In genomic region chr10:67697646-67698245, GRCh38 we compare ENCODE assay signal across 7 cellular contexts. TPM values are rescaled to one million over a fixed set of nuclear protein-coding genes. Genes with fewer than 3 reads are reported as not detected.
A peak's percentile ranks its signal among the peaks of the same experiment; 100 is the strongest.
DNase-seq lines count a peak whose midpoint lies in the region; ATAC-seq and TF ChIP-seq lines count a peak whose summit lies in the region.

No MANE protein-coding gene starts in this region.

- 15 to 39% methylated on average over 2 of the region's 2 CpGs for WGBS in testis, 2 donors

- ATAC-seq in GM18861 (IDR thresholded peaks at IDR 0.05; ENCODE audit: unreplicated experiment) (peak; percentile 92), HG03139 (IDR thresholded peaks at IDR 0.05; ENCODE audit: unreplicated experiment) (peak; percentile 93)

- H3K27ac Mint-ChIP-seq in brain, result peak overlapping the region in 1 of 5 experiments; percentile 26

- no peaks in the 10 kb centered on the region for H3K27me3 ChIP-seq in testis

- no peak overlapping the region for H3K27ac ChIP-seq in testis

- no peaks in the 10 kb centered on the region for H3K4me1 ChIP-seq in testis

- H3K9me3 ChIP-seq in testis, result no peaks in the 10 kb centered on the region

- H3K36me3 ChIP-seq in testis (ENCODE audit: low read depth, missing control alignments), result no peaks in the 10 kb centered on the region

- peak; percentile 74 to 83 for TF ChIP-seq CTCF in brain (conservative IDR thresholded peaks at IDR 0.05)
- peak; percentile 42 to 73 (median 55) for TF ChIP-seq CTCF in testis (IDR thresholded peaks at IDR 0.05)

- TF ChIP-seq POLR2A in testis (IDR thresholded peaks at IDR 0.05), result no peak

- no peaks in the 10 kb centered on the region for H3K36me3 Mint-ChIP-seq in brain

- H3K27me3 Mint-ChIP-seq in brain, result peaks cover 13% of the 10 kb centered on the region

- intact Hi-C loops in testis (cut with DNase I; ENCODE audit: low total_unique reads), result no loop called here

- DNase-seq in DMS153 (lab: John Stamatoyannopoulos, UW), result peak; percentile 36
- DNase-seq in NCI-H748 (lab: John Stamatoyannopoulos, UW; ENCODE audit: unreplicated experiment), result peak; percentile 57
- DNase-seq in inferior parietal cortex (ENCODE audit: extremely low spot score), result peak; percentile 75
- peak; percentile 32 for DNase-seq in testis

- H3K4me1 Mint-ChIP-seq in brain, result peaks cover 23% of the 10 kb centered on the region

- H3K9me3 Mint-ChIP-seq in brain, result peaks cover 10 to 19% (median 15%) of the 10 kb centered on the region in 5 experiments

- H3K4me3 ChIP-seq in testis, result no peak overlapping the region

- H3K4me3 Mint-ChIP-seq in brain, result peak overlapping the region in 3 of 5 experiments; percentile 2 to 60 (median 26)

RNA-seq across cellular contexts. Expression of gene CTNNA3, which starts 1.8 kb away (rescaled TPM):
- polyA plus RNA-seq in brain (ENCODE audit: insufficient read depth, low read depth, low replicate concordance) (3.8 TPM), testis (ENCODE audit: insufficient read depth, low read depth, low replicate concordance) (17.8 TPM)
- 10 to 100 TPM; 18.3 to 19.4 TPM for total RNA-seq in testis
